Comparison of ENCODE assay signal across 11 cellular contexts in genomic region chr20:16459019-16459700, GRCh38.
A peak's percentile ranks its signal among the peaks of the same experiment; 100 is the strongest.
DNase-seq lines count a peak whose midpoint lies in the region; ATAC-seq, FAIRE-seq and TF ChIP-seq lines count a peak whose summit lies in the region.
"Had no signal": no experiment of that assay in that cellular context is flagged by ENCODE, and none has a peak within 500 bp of the region (broad histone marks: within the 10 kb centered on the region; RNA-seq: fewer than 3 reads in every experiment).

No MANE protein-coding gene starts in this region.

- BruUV-seq in K562 (replicated peaks; lab: Mats Ljungman, UMichigan): no TSS peak

- 13% methylated on average over 1 of the region's 1 CpG for WGBS in K562 (ENCODE audit: insufficient coverage, low coverage, missing lambda C conversion rate)
- 0 to 4% methylated on average over 1 of the region's 1 CpG for WGBS in thyroid gland, 2 donors

- H3K36me3 ChIP-seq in K562 (ENCODE audit: control insufficient read depth, insufficient read depth, low read length) (no peaks in the 10 kb centered on the region), thyroid gland (no peaks in the 10 kb centered on the region)

- H4K20me1 ChIP-seq in K562 (replicated peaks; ENCODE audit: control insufficient read depth, insufficient read depth, low read length): no peaks in the 10 kb centered on the region

- CTCF ChIA-PET in K562 (lab: Yijun Ruan, JAX; ENCODE audit: low intra/inter-chr PET ratio): no interaction called here

- TF ChIP-seq EP300 in K562 (IDR thresholded peaks at IDR 0.05; ENCODE audit: low read length): no peak

- H3K9me1 ChIP-seq in K562 (ENCODE audit: control insufficient read depth, insufficient read depth, low read length): no peaks in the 10 kb centered on the region

- FAIRE-seq in K562 (lab: Jason Lieb, UNC): peak; percentile 61
- FAIRE-seq: TTC549 had no signal

- no peak overlapping the region for H3K4me3 ChIP-seq in K562
- no peak overlapping the region for H3K4me3 ChIP-seq in thyroid gland (replicated peaks in 1 of 3)

- H3K27ac ChIP-seq in K562 (ENCODE audit: extremely low read depth, low read depth, low read length) (no peak overlapping the region), thyroid gland (peak overlapping the region in 1 of 3 donors; percentile 29)
- H3K27ac ChIP-seq: parathyroid adenoma had no signal

- ATAC-seq in K562 (no peak), GM18867 (IDR thresholded peaks at IDR 0.05; ENCODE audit: unreplicated experiment) (no peak), HG03442 (IDR thresholded peaks at IDR 0.05; ENCODE audit: unreplicated experiment) (no peak), GM21786 (IDR thresholded peaks at IDR 0.05; ENCODE audit: unreplicated experiment) (no peak)

- intact Hi-C loops in K562 (cut with micrococcal nuclease): no loop called here
- intact Hi-C loops in thyroid gland (cut with DNase I): no loop called here

- DNase-seq in HK-2 (ENCODE audit: unreplicated experiment) (peak; percentile 7), K562 (ENCODE audit: extremely low read depth in 1 of 4, low spot score in 3 of 4) (peak in 3 of 4 experiments; percentile 7 to 29 (median 11)), iris pigment epithelial cell (ENCODE audit: low read depth) (peak; percentile 92), thyroid gland (peak; percentile 20 to 40)
- DNase-seq in activated naive CD4-positive, alpha-beta T cell (lab: John Stamatoyannopoulos, UW): no peak
- DNase-seq: NCI-H345 had no signal

- no peaks in the 10 kb centered on the region for H3K79me2 ChIP-seq in K562 (ENCODE audit: control insufficient read depth, insufficient read depth, low read length)

- TF ChIP-seq CTCF in K562 (IDR thresholded peaks at IDR 0.05 in 2 of 3, conservative IDR thresholded peaks at IDR 0.05 in 1 of 3; ENCODE audit: insufficient read depth in 2 of 3, low read depth in 1 of 3, low read length in 3 of 3) (no peak), thyroid gland (IDR thresholded peaks at IDR 0.05) (no peak)

- no peaks in the 10 kb centered on the region for H3K9me3 ChIP-seq in K562 (replicated peaks; ENCODE audit: control insufficient read depth, insufficient read depth, low read depth, low read length)
- H3K9me3 ChIP-seq in thyroid gland: no peaks in the 10 kb centered on the region

- no peak for TF ChIP-seq RAD21 in K562 (CRISPR knock-in tag; conservative IDR thresholded peaks at IDR 0.05 in 1 of 2, IDR thresholded peaks at IDR 0.05 in 1 of 2)

- POLR2A ChIA-PET in K562 (lab: Yijun Ruan, JAX): no interaction called here

- TF ChIP-seq POLR2A in K562 (conservative IDR thresholded peaks at IDR 0.05) (no peak), thyroid gland (IDR thresholded peaks at IDR 0.05) (no peak)

- no peak overlapping the region for H2AFZ ChIP-seq in K562 (ENCODE audit: low read depth, low read length)
- H2AFZ ChIP-seq: parathyroid adenoma had no signal

- H3K4me2 ChIP-seq in K562 (ENCODE audit: insufficient read depth, low read length): no peak overlapping the region

- H3K4me1 ChIP-seq in K562 (replicated peaks in 1 of 2; ENCODE audit: control insufficient read depth in 2 of 2, insufficient read depth in 2 of 2, low read length in 2 of 2) (no peaks in the 10 kb centered on the region), thyroid gland (peaks cover 0 to 15% of the 10 kb centered on the region in 2 donors)

- in situ Hi-C loops in K562 (cut with MboI): no loop called here

- no peak overlapping the region for H3K9ac ChIP-seq in K562 (ENCODE audit: insufficient read depth in 1 of 2, low read depth in 2 of 2, low read length in 2 of 2)
- H3K9ac ChIP-seq: parathyroid adenoma had no signal

- no peaks in the 10 kb centered on the region for H3K27me3 ChIP-seq in K562 (ENCODE audit: control insufficient read depth in 2 of 2, insufficient read depth in 2 of 2, low read length in 2 of 2)
- no peaks in the 10 kb centered on the region for H3K27me3 ChIP-seq in thyroid gland

TF ChIP-seq in K562, 482 proteins besides CTCF, POLR2A, EP300 and RAD21:
- TF ChIP-seq FOSL1 (tag; conservative IDR thresholded peaks at IDR 0.05): peak; percentile 63
- TF ChIP-seq ATF3 (IDR thresholded peaks at IDR 0.05): peak; percentile 62
- TF ChIP-seq ATF3 (CRISPR knock-in tag; conservative IDR thresholded peaks at IDR 0.05): no peak
- peak; percentile 63; the same call in 1 of the 2 replicates for TF ChIP-seq JUND (IDR thresholded peaks at IDR 0.05; ENCODE audit: borderline replicate concordance, low read depth, low read length)
- peak; percentile 53; the same call in 1 of the 3 replicates for TF ChIP-seq JUND (tag; IDR thresholded peaks at IDR 0.05; ENCODE audit: borderline replicate concordance, low read depth, low read length)
- TF ChIP-seq, protein P1, sequence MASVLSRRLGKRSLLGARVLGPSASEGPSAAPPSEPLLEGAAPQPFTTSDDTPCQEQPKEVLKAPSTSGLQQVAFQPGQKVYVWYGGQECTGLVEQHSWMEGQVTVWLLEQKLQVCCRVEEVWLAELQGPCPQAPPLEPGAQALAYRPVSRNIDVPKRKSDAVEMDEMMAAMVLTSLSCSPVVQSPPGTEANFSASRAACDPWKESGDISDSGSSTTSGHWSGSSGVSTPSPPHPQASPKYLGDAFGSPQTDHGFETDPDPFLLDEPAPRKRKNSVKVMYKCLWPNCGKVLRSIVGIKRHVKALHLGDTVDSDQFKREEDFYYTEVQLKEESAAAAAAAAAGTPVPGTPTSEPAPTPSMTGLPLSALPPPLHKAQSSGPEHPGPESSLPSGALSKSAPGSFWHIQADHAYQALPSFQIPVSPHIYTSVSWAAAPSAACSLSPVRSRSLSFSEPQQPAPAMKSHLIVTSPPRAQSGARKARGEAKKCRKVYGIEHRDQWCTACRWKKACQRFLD (CRISPR knock-in tag; IDR thresholded peaks at IDR 0.05): no peak
TF ChIP-seq in K562: peak in this region for 3.

Comparison
In these comparisons a context has a peak if more than half of its experiments do, and no peak if none do; other contexts are left out.
1. DNase-seq: peak in HK-2 (single experiment), K562 (3 of 4), iris pigment epithelial cell (single experiment) and thyroid gland (2 of 2); none in activated naive CD4-positive, alpha-beta T cell (0 of 4).